ENCODE assay signal across 1 cellular context in genomic region chr9:32456564-32456963, GRCh38.
TF ChIP-seq lines count a peak whose summit lies in the region.

No MANE protein-coding gene starts in this region.

TF ChIP-seq in HepG2, 621 proteins besides CTCF, POLR2A, EP300 and RAD21 (continued from another document and continues in another):
- TF ChIP-seq CSRNP1 (CRISPR knock-in tag; IDR thresholded peaks at IDR 0.05), result no peak
- TF ChIP-seq ZEB1 (IDR thresholded peaks at IDR 0.05; ENCODE audit: insufficient replicate concordance, low read depth), result no peak
- TF ChIP-seq ZHX2 (IDR thresholded peaks at IDR 0.05; ENCODE audit: low read depth), result no peak
- TF ChIP-seq ZHX2 (CRISPR knock-in tag; IDR thresholded peaks at IDR 0.05; ENCODE audit: borderline replicate concordance), result no peak
- TF ChIP-seq ZNF609 (CRISPR knock-in tag; IDR thresholded peaks at IDR 0.05; ENCODE audit: borderline replicate concordance), result peak; percentile 50; the same call in 1 of the 2 replicates
- TF ChIP-seq SMC3 (IDR thresholded peaks at IDR 0.05; ENCODE audit: low read length), result no peak
- TF ChIP-seq MAFF (IDR thresholded peaks at IDR 0.05; ENCODE audit: low read depth, low read length), result no peak
- no peak for TF ChIP-seq ZNF841 (CRISPR knock-in tag; IDR thresholded peaks at IDR 0.05; ENCODE audit: borderline replicate concordance)
- no peak; the same call in 1 of the 2 replicates for TF ChIP-seq SALL1 (CRISPR knock-in tag; IDR thresholded peaks at IDR 0.05)
- TF ChIP-seq, protein P1, sequence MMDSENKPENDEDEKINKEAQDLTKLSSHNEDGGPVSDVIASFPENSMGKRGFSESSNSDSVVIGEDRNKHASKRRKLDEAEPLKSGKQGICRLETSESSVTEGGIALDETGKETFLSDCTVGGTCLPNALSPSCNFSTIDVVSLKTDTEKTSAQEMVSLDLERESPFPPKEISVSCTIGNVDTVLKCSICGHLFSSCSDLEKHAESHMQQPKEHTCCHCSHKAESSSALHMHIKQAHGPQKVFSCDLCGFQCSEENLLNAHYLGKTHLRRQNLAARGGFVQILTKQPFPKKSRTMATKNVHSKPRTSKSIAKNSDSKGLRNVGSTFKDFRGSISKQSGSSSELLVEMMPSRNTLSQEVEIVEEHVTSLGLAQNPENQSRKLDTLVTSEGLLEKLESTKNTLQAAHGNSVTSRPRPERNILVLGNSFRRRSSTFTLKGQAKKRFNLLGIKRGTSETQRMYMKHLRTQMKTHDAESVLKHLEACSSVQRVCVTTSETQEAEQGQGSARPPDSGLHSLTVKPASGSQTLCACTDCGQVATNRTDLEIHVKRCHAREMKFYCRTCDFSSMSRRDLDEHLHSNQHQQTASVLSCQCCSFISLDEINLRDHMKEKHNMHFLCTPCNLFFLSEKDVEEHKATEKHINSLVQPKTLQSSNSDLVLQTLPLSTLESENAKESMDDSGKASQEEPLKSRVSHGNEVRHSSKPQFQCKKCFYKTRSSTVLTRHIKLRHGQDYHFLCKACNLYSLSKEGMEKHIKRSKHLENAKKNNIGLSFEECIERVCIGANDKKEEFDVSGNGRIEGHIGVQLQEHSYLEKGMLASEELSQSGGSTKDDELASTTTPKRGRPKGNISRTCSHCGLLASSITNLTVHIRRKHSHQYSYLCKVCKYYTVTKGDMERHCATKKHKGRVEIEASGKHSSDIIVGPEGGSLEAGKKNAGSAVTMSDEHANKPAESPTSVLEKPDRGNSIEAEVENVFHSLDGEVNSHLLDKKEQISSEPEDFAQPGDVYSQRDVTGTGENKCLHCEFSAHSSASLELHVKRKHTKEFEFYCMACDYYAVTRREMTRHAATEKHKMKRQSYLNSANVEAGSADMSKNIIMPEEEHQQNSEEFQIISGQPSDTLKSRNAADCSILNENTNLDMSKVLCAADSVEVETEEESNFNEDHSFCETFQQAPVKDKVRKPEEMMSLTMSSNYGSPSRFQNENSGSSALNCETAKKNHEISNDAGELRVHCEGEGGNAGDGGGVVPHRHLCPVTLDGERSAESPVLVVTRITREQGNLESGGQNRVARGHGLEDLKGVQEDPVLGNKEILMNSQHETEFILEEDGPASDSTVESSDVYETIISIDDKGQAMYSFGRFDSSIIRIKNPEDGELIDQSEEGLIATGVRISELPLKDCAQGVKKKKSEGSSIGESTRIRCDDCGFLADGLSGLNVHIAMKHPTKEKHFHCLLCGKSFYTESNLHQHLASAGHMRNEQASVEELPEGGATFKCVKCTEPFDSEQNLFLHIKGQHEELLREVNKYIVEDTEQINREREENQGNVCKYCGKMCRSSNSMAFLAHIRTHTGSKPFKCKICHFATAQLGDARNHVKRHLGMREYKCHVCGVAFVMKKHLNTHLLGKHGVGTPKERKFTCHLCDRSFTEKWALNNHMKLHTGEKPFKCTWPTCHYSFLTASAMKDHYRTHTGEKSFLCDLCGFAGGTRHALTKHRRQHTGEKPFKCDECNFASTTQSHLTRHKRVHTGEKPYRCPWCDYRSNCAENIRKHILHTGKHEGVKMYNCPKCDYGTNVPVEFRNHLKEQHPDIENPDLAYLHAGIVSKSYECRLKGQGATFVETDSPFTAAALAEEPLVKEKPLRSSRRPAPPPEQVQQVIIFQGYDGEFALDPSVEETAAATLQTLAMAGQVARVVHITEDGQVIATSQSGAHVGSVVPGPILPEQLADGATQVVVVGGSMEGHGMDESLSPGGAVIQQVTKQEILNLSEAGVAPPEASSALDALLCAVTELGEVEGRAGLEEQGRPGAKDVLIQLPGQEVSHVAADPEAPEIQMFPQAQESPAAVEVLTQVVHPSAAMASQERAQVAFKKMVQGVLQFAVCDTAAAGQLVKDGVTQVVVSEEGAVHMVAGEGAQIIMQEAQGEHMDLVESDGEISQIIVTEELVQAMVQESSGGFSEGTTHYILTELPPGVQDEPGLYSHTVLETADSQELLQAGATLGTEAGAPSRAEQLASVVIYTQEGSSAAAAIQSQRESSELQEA (CRISPR knock-in tag; IDR thresholded peaks at IDR 0.05; ENCODE audit: not compliant biosample characterization), result no peak
- no peak for TF ChIP-seq POLR2AphosphoS5 (IDR thresholded peaks at IDR 0.05; ENCODE audit: low read depth, low read length)
- TF ChIP-seq, protein P2, sequence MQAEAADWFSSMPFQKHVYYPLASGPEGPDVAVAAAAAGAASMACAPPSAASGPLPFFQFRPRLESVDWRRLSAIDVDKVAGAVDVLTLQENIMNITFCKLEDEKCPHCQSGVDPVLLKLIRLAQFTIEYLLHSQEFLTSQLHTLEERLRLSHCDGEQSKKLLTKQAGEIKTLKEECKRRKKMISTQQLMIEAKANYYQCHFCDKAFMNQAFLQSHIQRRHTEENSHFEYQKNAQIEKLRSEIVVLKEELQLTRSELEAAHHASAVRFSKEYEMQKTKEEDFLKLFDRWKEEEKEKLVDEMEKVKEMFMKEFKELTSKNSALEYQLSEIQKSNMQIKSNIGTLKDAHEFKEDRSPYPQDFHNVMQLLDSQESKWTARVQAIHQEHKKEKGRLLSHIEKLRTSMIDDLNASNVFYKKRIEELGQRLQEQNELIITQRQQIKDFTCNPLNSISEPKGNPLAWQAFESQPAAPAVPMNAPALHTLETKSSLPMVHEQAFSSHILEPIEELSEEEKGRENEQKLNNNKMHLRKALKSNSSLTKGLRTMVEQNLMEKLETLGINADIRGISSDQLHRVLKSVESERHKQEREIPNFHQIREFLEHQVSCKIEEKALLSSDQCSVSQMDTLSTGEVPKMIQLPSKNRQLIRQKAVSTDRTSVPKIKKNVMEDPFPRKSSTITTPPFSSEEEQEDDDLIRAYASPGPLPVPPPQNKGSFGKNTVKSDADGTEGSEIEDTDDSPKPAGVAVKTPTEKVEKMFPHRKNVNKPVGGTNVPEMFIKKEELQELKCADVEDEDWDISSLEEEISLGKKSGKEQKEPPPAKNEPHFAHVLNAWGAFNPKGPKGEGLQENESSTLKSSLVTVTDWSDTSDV (CRISPR knock-in tag; IDR thresholded peaks at IDR 0.05), result no peak
- TF ChIP-seq, protein P3, sequence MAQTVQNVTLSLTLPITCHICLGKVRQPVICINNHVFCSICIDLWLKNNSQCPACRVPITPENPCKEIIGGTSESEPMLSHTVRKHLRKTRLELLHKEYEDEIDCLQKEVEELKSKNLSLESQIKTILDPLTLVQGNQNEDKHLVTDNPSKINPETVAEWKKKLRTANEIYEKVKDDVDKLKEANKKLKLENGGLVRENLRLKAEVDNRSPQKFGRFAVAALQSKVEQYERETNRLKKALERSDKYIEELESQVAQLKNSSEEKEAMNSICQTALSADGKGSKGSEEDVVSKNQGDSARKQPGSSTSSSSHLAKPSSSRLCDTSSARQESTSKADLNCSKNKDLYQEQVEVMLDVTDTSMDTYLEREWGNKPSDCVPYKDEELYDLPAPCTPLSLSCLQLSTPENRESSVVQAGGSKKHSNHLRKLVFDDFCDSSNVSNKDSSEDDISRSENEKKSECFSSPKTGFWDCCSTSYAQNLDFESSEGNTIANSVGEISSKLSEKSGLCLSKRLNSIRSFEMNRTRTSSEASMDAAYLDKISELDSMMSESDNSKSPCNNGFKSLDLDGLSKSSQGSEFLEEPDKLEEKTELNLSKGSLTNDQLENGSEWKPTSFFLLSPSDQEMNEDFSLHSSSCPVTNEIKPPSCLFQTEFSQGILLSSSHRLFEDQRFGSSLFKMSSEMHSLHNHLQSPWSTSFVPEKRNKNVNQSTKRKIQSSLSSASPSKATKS (CRISPR knock-in tag; IDR thresholded peaks at IDR 0.05), result no peak
- TF ChIP-seq, protein P4, sequence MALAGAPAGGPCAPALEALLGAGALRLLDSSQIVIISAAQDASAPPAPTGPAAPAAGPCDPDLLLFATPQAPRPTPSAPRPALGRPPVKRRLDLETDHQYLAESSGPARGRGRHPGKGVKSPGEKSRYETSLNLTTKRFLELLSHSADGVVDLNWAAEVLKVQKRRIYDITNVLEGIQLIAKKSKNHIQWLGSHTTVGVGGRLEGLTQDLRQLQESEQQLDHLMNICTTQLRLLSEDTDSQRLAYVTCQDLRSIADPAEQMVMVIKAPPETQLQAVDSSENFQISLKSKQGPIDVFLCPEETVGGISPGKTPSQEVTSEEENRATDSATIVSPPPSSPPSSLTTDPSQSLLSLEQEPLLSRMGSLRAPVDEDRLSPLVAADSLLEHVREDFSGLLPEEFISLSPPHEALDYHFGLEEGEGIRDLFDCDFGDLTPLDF (CRISPR knock-in tag; IDR thresholded peaks at IDR 0.05), result no peak
- TF ChIP-seq MEF2D (CRISPR knock-in tag; IDR thresholded peaks at IDR 0.05), result no peak
- no peak for TF ChIP-seq ZNF335 (CRISPR knock-in tag; IDR thresholded peaks at IDR 0.05)
- no peak for TF ChIP-seq MXI1 (IDR thresholded peaks at IDR 0.05; ENCODE audit: borderline replicate concordance, low read depth, low read length)
- TF ChIP-seq ESRRA (CRISPR knock-in tag; IDR thresholded peaks at IDR 0.05; ENCODE audit: low read depth), result peak; percentile 83
- TF ChIP-seq ZNF850 (CRISPR knock-in tag; conservative IDR thresholded peaks at IDR 0.05), result no peak
- no peak for TF ChIP-seq ZBTB37 (CRISPR knock-in tag; IDR thresholded peaks at IDR 0.05)
